ENCODE assay signal across 18 cellular contexts in genomic region chr17:39147221-39148185, GRCh38. TPM values are rescaled to one million over a fixed set of nuclear protein-coding genes. Genes with fewer than 3 reads are reported as not detected.
DNase-seq lines count a peak whose midpoint lies in the region; ATAC-seq and TF ChIP-seq lines count a peak whose summit lies in the region.
"Had no signal": no experiment of that assay in that cellular context is flagged by ENCODE, and none has a peak within 500 bp of the region (broad histone marks: within the 10 kb centered on the region; RNA-seq: fewer than 3 reads in every experiment).

No MANE protein-coding gene starts in this region.

- H3K27me3 ChIP-seq in heart left ventricle (peaks cover 0 to 24% (median 4%) of the 10 kb centered on the region in 9 donors), right atrium auricular region (peaks cover 0 to 4% of the 10 kb centered on the region in 2 donors), GM23338 (ENCODE audit: insufficient read depth) (peaks cover 34% of the 10 kb centered on the region)
- H3K27me3 ChIP-seq: MG63 had no signal

- H3F3A ChIP-seq in GM23338 (replicated peaks; ENCODE audit: low read depth) = no peaks in the 10 kb centered on the region

- H3K79me2 ChIP-seq in GM23338 (replicated peaks; ENCODE audit: insufficient read depth) = no peaks in the 10 kb centered on the region

- 0 out of 2 replicates have a peak overlapping the region, but pooled peaks have one; percentile 35 for H3K4me2 ChIP-seq in GM23338
- H3K4me2 ChIP-seq: PC-9 had no signal

- H3K27me3 Mint-ChIP-seq in GM23338 (ENCODE audit: insufficient read depth, low read depth, poor library complexity) = peaks cover 32% of the 10 kb centered on the region
- peaks cover 29% of the 10 kb centered on the region for H3K27me3 Mint-ChIP-seq in brain
- H3K27me3 Mint-ChIP-seq in endothelial cell (ENCODE audit: unreplicated experiment) = peaks cover 11% of the 10 kb centered on the region

- H3K9me3 Mint-ChIP-seq in GM23338 = no peaks in the 10 kb centered on the region
- peaks cover 0 to 4% (median 0%) of the 10 kb centered on the region in 5 experiments for H3K9me3 Mint-ChIP-seq in brain
- no peaks in the 10 kb centered on the region for H3K9me3 Mint-ChIP-seq in endothelial cell (ENCODE audit: unreplicated experiment)

- H3K27ac ChIP-seq in heart left ventricle = peak overlapping the region in 5 of 12 donors; percentile 24 to 92 (median 34)
- no peak overlapping the region for H3K27ac ChIP-seq in right atrium auricular region
- H3K27ac ChIP-seq in GM23338 (ENCODE audit: low read depth) = no peak overlapping the region
- H3K27ac ChIP-seq: PC-9 had no signal

- H3K4me1 ChIP-seq in heart left ventricle (peaks cover 0 to 49% (median 29%) of the 10 kb centered on the region in 12 donors), right atrium auricular region (peaks cover 0 to 39% of the 10 kb centered on the region in 2 donors), GM23338 (ENCODE audit: insufficient read depth) (peaks cover 3% of the 10 kb centered on the region; the same call in 1 of the 2 replicates)

- H3K4me3 ChIP-seq in heart left ventricle = no peak overlapping the region
- no peak overlapping the region for H3K4me3 ChIP-seq in right atrium auricular region
- no peak overlapping the region for H3K4me3 ChIP-seq in GM23338
- H3K4me3 ChIP-seq: MG63, PC-9 had no signal

- no peak overlapping the region for H3K4me3 Mint-ChIP-seq in GM23338
- peak overlapping the region in 3 of 5 experiments; percentile 2 to 79 (median 31) for H3K4me3 Mint-ChIP-seq in brain
- no peak overlapping the region for H3K4me3 Mint-ChIP-seq in endothelial cell (ENCODE audit: unreplicated experiment)

- peak in 4 of 5 donors; percentile 38 to 75 (median 62) for DNase-seq in heart left ventricle
- DNase-seq in right atrium auricular region (ENCODE audit: low spot score) = no peak
- DNase-seq in GM23338 (ENCODE audit: low spot score) = no peak
- DNase-seq in sciatic nerve (ENCODE audit: low spot score) = peak; percentile 78
- DNase-seq in GOT3 (lab: John Stamatoyannopoulos, UW) = no peak
- DNase-seq in endothelial cell (ENCODE audit: low spot score) = no peak
- DNase-seq: Caco-2, MG63, NCI-H1417, NCI-H187 treated with DMSO at 0.1 percent for 48 hours, NCI-H446, NCI-H69, PC-9, SW 1271 had no signal

- H3K9me3 ChIP-seq in heart left ventricle = no peaks in the 10 kb centered on the region
- no peaks in the 10 kb centered on the region for H3K9me3 ChIP-seq in right atrium auricular region
- H3K9me3 ChIP-seq: Caco-2, MG63 had no signal

- peaks cover 13% of the 10 kb centered on the region for H3K4me1 Mint-ChIP-seq in GM23338
- peaks cover 28% of the 10 kb centered on the region for H3K4me1 Mint-ChIP-seq in brain
- H3K4me1 Mint-ChIP-seq in endothelial cell (ENCODE audit: unreplicated experiment) = peaks cover 13% of the 10 kb centered on the region

- no peaks in the 10 kb centered on the region for H3K9me2 ChIP-seq in GM23338 (ENCODE audit: insufficient read depth)

- intact Hi-C loops in heart left ventricle (cut with DNase I) (loop anchor here in 5 of 10 donors (2.0 to 10.0 kb wide), 5 partner anchors 50 to 65 kb away; no protein-coding TSS in a partner anchor), sciatic nerve (cut with DNase I) (no loop called here)

- TF ChIP-seq POLR2A in heart left ventricle (IDR thresholded peaks at IDR 0.05) = no peak

- H3K36me3 Mint-ChIP-seq in GM23338 (ENCODE audit: low read depth) (no peaks in the 10 kb centered on the region), brain (no peaks in the 10 kb centered on the region), endothelial cell (ENCODE audit: low read depth, unreplicated experiment) (peaks cover 3% of the 10 kb centered on the region)

- WGBS in heart left ventricle, 4 donors = 60 to 67% (median 64%) methylated on average over 13 of the region's 13 CpGs

- ATAC-seq in heart left ventricle = no peak
- no peak for ATAC-seq in GM23338
- no peak for ATAC-seq in sciatic nerve
- ATAC-seq: HCT116 had no signal

- H3K36me3 ChIP-seq in heart left ventricle = no peaks in the 10 kb centered on the region
- H3K36me3 ChIP-seq in right atrium auricular region = no peaks in the 10 kb centered on the region
- no peaks in the 10 kb centered on the region for H3K36me3 ChIP-seq in GM23338 (ENCODE audit: insufficient read depth)
- H3K36me3 ChIP-seq: MG63 had no signal

- no peak overlapping the region for H2AFZ ChIP-seq in GM23338
- H2AFZ ChIP-seq: PC-9 had no signal

- TF ChIP-seq CTCF in heart left ventricle (IDR thresholded peaks at IDR 0.05) (no peak), right atrium auricular region (IDR thresholded peaks at IDR 0.05) (no peak), GM23338 (conservative IDR thresholded peaks at IDR 0.05; ENCODE audit: low read depth in 2 of 2) (no peak), brain (conservative IDR thresholded peaks at IDR 0.05) (no peak), endothelial cell (IDR thresholded peaks at IDR 0.05; ENCODE audit: unreplicated experiment) (no peak)

- H4K20me1 ChIP-seq in GM23338 (replicated peaks; ENCODE audit: insufficient read depth) = no peaks in the 10 kb centered on the region

- H3K27ac Mint-ChIP-seq in GM23338 = no peak overlapping the region
- H3K27ac Mint-ChIP-seq in brain = peak overlapping the region in 1 of 5 experiments; percentile 33
- no peak overlapping the region for H3K27ac Mint-ChIP-seq in endothelial cell (ENCODE audit: unreplicated experiment)

TF ChIP-seq in GM23338, 12 proteins besides CTCF, POLR2A, EP300 and RAD21 (continues in another document):
- no peak for TF ChIP-seq REST (IDR thresholded peaks at IDR 0.05; ENCODE audit: unreplicated experiment)
- TF ChIP-seq CREB1 (CRISPR knock-in tag; IDR thresholded peaks at IDR 0.05; ENCODE audit: low read depth) = no peak

RNA-seq across cellular contexts. Expression of gene PLXDC1, which starts 3.9 kb away (rescaled TPM):
- 10 to 100 TPM in 7 of 9 donors, 1 to 10 TPM in 2; 6.3 to 17.4 (median 13.8) TPM for total RNA-seq in heart left ventricle
- polyA plus RNA-seq in heart left ventricle = 10 to 100 TPM in 1 of 2 donors, 1 to 10 TPM in 1; 4.8 to 13.3 TPM
- 1 to 10 TPM; 4.6 to 9.3 TPM for total RNA-seq in right atrium auricular region
- 0.28 and 0.39 TPM in 2 replicates for total RNA-seq in GM23338 (2014; rRNA removed; shearing (Covaris generic))
- polyA plus RNA-seq in GM23338 (2016; fragmentation: Nextera tagmentation; extraction: Ambion mirVana) = 0.75 and 0.91 TPM in 2 replicates
- polyA plus RNA-seq in brain (ENCODE audit: insufficient read depth, low read depth, low replicate concordance) = 15.8 TPM
- 36.4 TPM for total RNA-seq in sciatic nerve
- 3.7 TPM for total RNA-seq in endothelial cell (ENCODE audit: unreplicated experiment)
- polyA plus RNA-seq: CD14-positive monocyte had no signal

RNA-seq across cellular contexts. Expression of gene ARL5C, which starts 18.5 kb away (rescaled TPM):
- total RNA-seq in heart left ventricle (not detected), right atrium auricular region (not detected), sciatic nerve (not detected), endothelial cell (ENCODE audit: unreplicated experiment) (not detected)
- polyA plus RNA-seq in heart left ventricle (not detected), GM23338 (2016; fragmentation: Nextera tagmentation; extraction: Ambion mirVana) (not detected in 2 replicates), brain (ENCODE audit: insufficient read depth, low read depth, low replicate concordance) (not detected)
- not detected in 2 replicates for total RNA-seq in GM23338 (2014; rRNA removed; shearing (Covaris generic))
- total RNA-seq: Caco-2, PC-9, SK-MEL-5 had no signal
- polyA plus RNA-seq: CD14-positive monocyte had no signal

RNA-seq across cellular contexts. Expression of gene CACNB1, which starts 50.0 kb away (rescaled TPM):
- total RNA-seq in heart left ventricle = 10 to 100 TPM in 1 of 9 donors, 1 to 10 TPM in 8; 4.3 to 13.4 (median 7.1) TPM
- polyA plus RNA-seq in heart left ventricle = 10 to 100 TPM in 1 of 2 donors, 1 to 10 TPM in 1; 6.1 to 14.3 TPM
- total RNA-seq in right atrium auricular region = 10 to 100 TPM in 1 of 2 donors, 1 to 10 TPM in 1; 3.6 to 13.4 TPM
- 12.5 and 13.1 TPM in 2 replicates for total RNA-seq in GM23338 (2014; rRNA removed; shearing (Covaris generic))
- polyA plus RNA-seq in GM23338 (2016; fragmentation: Nextera tagmentation; extraction: Ambion mirVana) = 7.8 and 8.4 TPM in 2 replicates
- polyA plus RNA-seq in brain (ENCODE audit: insufficient read depth, low read depth, low replicate concordance) = 20.8 TPM
- 16.9 TPM for total RNA-seq in sciatic nerve
- total RNA-seq in endothelial cell (ENCODE audit: unreplicated experiment) = 10.2 TPM

RNA-seq across cellular contexts. Expression of gene RPL19, which starts 52.6 kb away (rescaled TPM):
- total RNA-seq in heart left ventricle (1,000 to 10,000 TPM in 6 of 9 donors, 100 to 1,000 TPM in 3; 836 to 1,525 (median 1,097) TPM), right atrium auricular region (1,000 to 10,000 TPM; 1,458 to 1,831 TPM), sciatic nerve (1,170 TPM), endothelial cell (ENCODE audit: unreplicated experiment) (1,851 TPM)
- polyA plus RNA-seq in heart left ventricle (1,000 to 10,000 TPM; 1,669 to 2,599 TPM), GM23338 (2016; fragmentation: Nextera tagmentation; extraction: Ambion mirVana) (2,627 and 2,838 TPM in 2 replicates), brain (ENCODE audit: insufficient read depth, low read depth, low replicate concordance) (2,935 TPM)
- 1,594 and 1,843 TPM in 2 replicates for total RNA-seq in GM23338 (2014; rRNA removed; shearing (Covaris generic))

Comparison
In these comparisons a context has a peak if more than half of its experiments do, and no peak if none do; other contexts are left out.
1. DNase-seq: peak in heart left ventricle (4 of 5) and sciatic nerve (single experiment); none in right atrium auricular region (single experiment), GM23338 (single experiment), GOT3 (single experiment) and endothelial cell (single experiment).
2. H3K4me3 Mint-ChIP-seq: peak in brain (3 of 5); none in GM23338 (single experiment) and endothelial cell (single experiment).